Comparison of ENCODE assay signal across 15 cellular contexts in the genomic region with DNA sequence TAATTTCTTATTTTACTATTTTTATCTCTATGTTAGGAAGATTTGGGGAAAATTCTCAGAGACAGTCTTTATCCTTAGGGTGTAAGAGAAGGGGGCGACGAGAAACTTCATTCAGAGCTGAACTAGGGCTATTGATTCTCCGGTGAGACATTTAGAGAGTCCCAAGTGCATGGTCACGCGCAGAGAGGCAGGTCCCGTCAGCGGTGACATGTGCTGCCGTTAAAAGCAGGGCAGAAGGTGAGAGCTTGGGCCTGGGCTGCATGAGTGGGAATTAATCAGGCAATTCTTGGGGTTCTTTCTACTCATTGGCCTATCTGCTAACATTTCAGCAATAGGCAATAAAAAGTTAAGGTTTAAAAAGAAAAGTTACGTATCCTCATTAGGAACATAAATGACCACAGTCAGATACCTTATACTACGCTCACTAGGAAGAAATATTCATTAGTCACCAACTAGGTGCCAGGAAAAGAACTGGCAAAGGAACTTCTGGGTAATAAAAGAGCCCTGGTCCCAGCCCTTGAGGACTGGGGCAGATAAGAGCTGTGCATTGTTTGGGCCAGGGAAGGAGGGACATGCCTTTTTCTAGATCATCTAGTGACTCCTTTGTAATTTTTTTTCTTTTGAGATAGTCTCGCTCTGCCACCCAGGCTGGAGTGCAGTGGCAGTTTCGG. TPM values are rescaled to one million over a fixed set of nuclear protein-coding genes. Genes with fewer than 3 reads are reported as not detected.
DNase-seq lines count a peak whose midpoint lies in the region; ATAC-seq and TF ChIP-seq lines count a peak whose summit lies in the region.
"Had no signal": no experiment of that assay in that cellular context is flagged by ENCODE, and none has a peak within 500 bp of the region (broad histone marks: within the 10 kb centered on the region; RNA-seq: fewer than 3 reads in every experiment).

No MANE protein-coding gene starts in this region.

- H3K36me3 Mint-ChIP-seq in activated CD4-positive, alpha-beta memory T cell treated with anti-CD3 and anti-CD28 coated beads for 36 hours: peaks cover 8% of the 10 kb centered on the region
- peaks cover 23% of the 10 kb centered on the region for H3K36me3 Mint-ChIP-seq in effector memory CD8-positive, alpha-beta T cell (ENCODE audit: insufficient read depth)
- H3K36me3 Mint-ChIP-seq in stimulated activated effector memory CD8-positive, alpha-beta T cell treated with anti-CD3 and anti-CD28 coated beads, Interleukin-12 subunit alpha, Interleukin-12 subunit beta, amount 100 ng/mL, for 72 hours: peaks cover 63% of the 10 kb centered on the region
- H3K36me3 Mint-ChIP-seq: memory B cell had no signal

- H3K9me3 ChIP-seq in tibial nerve: no peaks in the 10 kb centered on the region

- H3K27ac Mint-ChIP-seq in activated CD4-positive, alpha-beta memory T cell treated with anti-CD3 and anti-CD28 coated beads for 36 hours: peak overlapping the region; percentile 77
- peak overlapping the region; percentile 88 to 96 for H3K27ac Mint-ChIP-seq in effector memory CD8-positive, alpha-beta T cell
- H3K27ac Mint-ChIP-seq in stimulated activated effector memory CD8-positive, alpha-beta T cell treated with anti-CD3 and anti-CD28 coated beads, Interleukin-12 subunit alpha, Interleukin-12 subunit beta, amount 100 ng/mL, for 72 hours: peak overlapping the region; percentile 96
- H3K27ac Mint-ChIP-seq: memory B cell had no signal

- DNase-seq in activated naive CD4-positive, alpha-beta T cell treated with Interleukin-2 at 50 U/mL for 16 hours: peak; percentile 44
- DNase-seq in activated naive CD4-positive, alpha-beta T cell treated with anti-CD3 and anti-CD28 coated beads, Interleukin-2, amount 50 U/mL, for 16 hours: no peak
- peak; percentile 63 for DNase-seq in activated CD4-positive, alpha-beta memory T cell treated with anti-CD3 and anti-CD28 coated beads for 36 hours
- peak; percentile 37 to 40 (median 39) for DNase-seq in effector memory CD8-positive, alpha-beta T cell
- DNase-seq in stimulated activated effector memory CD8-positive, alpha-beta T cell treated with anti-CD3 and anti-CD28 coated beads, Interleukin-12 subunit alpha, Interleukin-12 subunit beta, amount 100 ng/mL, for 72 hours (ENCODE audit: low spot score in 2 of 2): no peak
- no peak for DNase-seq in NCI-H128 (lab: John Stamatoyannopoulos, UW; ENCODE audit: unreplicated experiment)
- DNase-seq in tibial nerve (ENCODE audit: low spot score in 2 of 2): no peak
- DNase-seq: EL; NCI-H1436 treated with DMSO at 0.1 percent for 48 hours; NK-92 treated with Interleukin-12 subunit alpha and Interleukin-12 subunit beta, amount 100 ng/mL, for 24 hours; RPMI8226 had no signal

- no peaks in the 10 kb centered on the region for H3K27me3 ChIP-seq in tibial nerve
- H3K27me3 ChIP-seq: cardiac muscle cell had no signal

- H3K4me1 Mint-ChIP-seq in activated CD4-positive, alpha-beta memory T cell treated with anti-CD3 and anti-CD28 coated beads for 36 hours (ENCODE audit: low read depth): peaks cover 89% of the 10 kb centered on the region
- H3K4me1 Mint-ChIP-seq in effector memory CD8-positive, alpha-beta T cell (ENCODE audit: low read depth in 2 of 2): peaks cover 70 to 89% of the 10 kb centered on the region in 2 donors
- H3K4me1 Mint-ChIP-seq in stimulated activated effector memory CD8-positive, alpha-beta T cell treated with anti-CD3 and anti-CD28 coated beads, Interleukin-12 subunit alpha, Interleukin-12 subunit beta, amount 100 ng/mL, for 72 hours: peaks cover 90% of the 10 kb centered on the region
- H3K4me1 Mint-ChIP-seq: memory B cell, neural crest cell had no signal

- CTCF ChIA-PET in activated CD4-positive, alpha-beta memory T cell treated with anti-CD3 and anti-CD28 coated beads for 36 hours (lab: Charles Lee): interaction anchor here (1.1 to 2.4 kb wide), 6 partner anchors 13 to 113 kb away, joined by 3 to 9 read pairs (median 5); no protein-coding TSS in a partner anchor

- 89% methylated on average over 12 of the region's 12 CpGs for WGBS in tibial nerve, 2 donors

- POLR2A ChIA-PET in activated CD4-positive, alpha-beta memory T cell treated with anti-CD3 and anti-CD28 coated beads for 36 hours (lab: Charles Lee): interaction anchor here (1.4 to 2.3 kb wide), 5 partner anchors 16 to 65 kb away, joined by 3 to 8 read pairs (median 7); no protein-coding TSS in a partner anchor

- H3K4me3 Mint-ChIP-seq in activated CD4-positive, alpha-beta memory T cell treated with anti-CD3 and anti-CD28 coated beads for 36 hours: peak overlapping the region; percentile 62
- peak overlapping the region; percentile 76 to 85 for H3K4me3 Mint-ChIP-seq in effector memory CD8-positive, alpha-beta T cell
- peak overlapping the region; percentile 70 for H3K4me3 Mint-ChIP-seq in stimulated activated effector memory CD8-positive, alpha-beta T cell treated with anti-CD3 and anti-CD28 coated beads, Interleukin-12 subunit alpha, Interleukin-12 subunit beta, amount 100 ng/mL, for 72 hours
- H3K4me3 Mint-ChIP-seq: memory B cell, neural crest cell had no signal

- H3K4me1 ChIP-seq in tibial nerve: no peaks in the 10 kb centered on the region

- no peak for TF ChIP-seq CTCF in tibial nerve (IDR thresholded peaks at IDR 0.05)

- no peak for TF ChIP-seq EP300 in tibial nerve (IDR thresholded peaks at IDR 0.05)

- no peak overlapping the region for H3K27ac ChIP-seq in tibial nerve
- H3K27ac ChIP-seq: cardiac muscle cell had no signal

- H3K27me3 Mint-ChIP-seq in activated CD4-positive, alpha-beta memory T cell treated with anti-CD3 and anti-CD28 coated beads for 36 hours: no peaks in the 10 kb centered on the region
- no peaks in the 10 kb centered on the region for H3K27me3 Mint-ChIP-seq in effector memory CD8-positive, alpha-beta T cell

- intact Hi-C loops in activated CD4-positive, alpha-beta memory T cell treated with anti-CD3 and anti-CD28 coated beads for 36 hours (cut with micrococcal nuclease): loop anchor here (1.0 to 2.0 kb wide), 2 partner anchors 16 to 19 kb away; no protein-coding TSS in a partner anchor

- ATAC-seq in effector memory CD8-positive, alpha-beta T cell (replicated peaks): peak; percentile 70
- peak; percentile 88 for ATAC-seq in stimulated activated effector memory CD8-positive, alpha-beta T cell treated with anti-CD3 and anti-CD28 coated beads, Interleukin-12 subunit alpha, Interleukin-12 subunit beta, amount 100 ng/mL, for 72 hours
- no peak for ATAC-seq in HG03280 (IDR thresholded peaks at IDR 0.05; ENCODE audit: unreplicated experiment)

- H3K36me3 ChIP-seq in tibial nerve: no peaks in the 10 kb centered on the region
- H3K36me3 ChIP-seq: cardiac muscle cell had no signal

- TF ChIP-seq POLR2A in tibial nerve (IDR thresholded peaks at IDR 0.05): no peak

- H3K4me3 ChIP-seq in tibial nerve: no peak overlapping the region
- H3K4me3 ChIP-seq: cardiac muscle cell had no signal

- H3K9me3 Mint-ChIP-seq in activated CD4-positive, alpha-beta memory T cell treated with anti-CD3 and anti-CD28 coated beads for 36 hours: no peaks in the 10 kb centered on the region
- peaks cover 2 to 8% of the 10 kb centered on the region in 2 donors for H3K9me3 Mint-ChIP-seq in effector memory CD8-positive, alpha-beta T cell
- peaks cover 10% of the 10 kb centered on the region for H3K9me3 Mint-ChIP-seq in stimulated activated effector memory CD8-positive, alpha-beta T cell treated with anti-CD3 and anti-CD28 coated beads, Interleukin-12 subunit alpha, Interleukin-12 subunit beta, amount 100 ng/mL, for 72 hours
- H3K9me3 Mint-ChIP-seq: memory B cell, neural crest cell had no signal

RNA-seq across cellular contexts. Expression of a gene that starts 21.2 kb away (rescaled TPM):
- 10 to 100 TPM; 44.3 to 45.2 TPM for total RNA-seq in activated CD4-positive, alpha-beta memory T cell treated with anti-CD3 and anti-CD28 coated beads for 36 hours
- under 1 TPM in 2 of 4 donors, not detected in 2; 0.21 to 0.30 TPM for total RNA-seq in tibial nerve

Comparison
In these comparisons a context has a peak if more than half of its experiments do, and no peak if none do; other contexts are left out.
1. DNase-seq: peak in activated naive CD4-positive, alpha-beta T cell treated with Interleukin-2 at 50 U/mL for 16 hours (single experiment), activated CD4-positive, alpha-beta memory T cell treated with anti-CD3 and anti-CD28 coated beads for 36 hours (single experiment) and effector memory CD8-positive, alpha-beta T cell (3 of 3); none in activated naive CD4-positive, alpha-beta T cell treated with anti-CD3 and anti-CD28 coated beads, Interleukin-2, amount 50 U/mL, for 16 hours (single experiment), stimulated activated effector memory CD8-positive, alpha-beta T cell treated with anti-CD3 and anti-CD28 coated beads, Interleukin-12 subunit alpha, Interleukin-12 subunit beta, amount 100 ng/mL, for 72 hours (0 of 2), NCI-H128 (single experiment) and tibial nerve (0 of 2).
2. RNA of a gene that starts 21.2 kb away (total RNA-seq): 44.3 to 45.2 TPM in activated CD4-positive, alpha-beta memory T cell treated with anti-CD3 and anti-CD28 coated beads for 36 hours; 0.21 to 0.30 TPM in tibial nerve; every median in the first group is over 10 times any median in the second.
3. Peak in every context shown above with its lines, with median percentiles within 50 percentile points of each other: H3K27ac Mint-ChIP-seq and H3K4me3 Mint-ChIP-seq.